ENCODE assay signal across 11 cellular contexts in the genomic region with DNA sequence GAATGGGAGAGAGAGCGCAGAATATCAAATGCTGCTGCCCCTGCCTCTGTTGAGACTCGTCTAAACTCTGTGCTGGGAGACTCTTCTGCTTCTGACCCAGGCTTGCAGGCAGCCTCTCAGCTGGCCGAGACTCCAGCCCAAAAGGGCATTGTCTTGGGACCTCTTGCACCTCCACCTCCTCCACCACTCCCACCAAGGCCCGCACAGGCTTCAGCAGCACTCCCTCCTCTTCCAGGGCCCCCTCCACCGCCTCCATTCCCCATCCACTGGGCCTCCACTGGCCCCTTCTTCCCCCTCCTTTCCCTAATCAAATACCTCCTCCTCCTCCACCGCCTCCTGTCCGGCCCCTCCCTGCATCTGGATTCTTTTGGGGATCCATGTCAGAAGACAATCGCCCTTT. TPM values are rescaled to one million over a fixed set of nuclear protein-coding genes. Genes with fewer than 3 reads are reported as not detected.
"Had no signal": no experiment of that assay in that cellular context is flagged by ENCODE, and none has a peak within 500 bp of the region (broad histone marks: within the 10 kb centered on the region; RNA-seq: fewer than 3 reads in every experiment).

No MANE protein-coding gene starts in this region.

- H3K36me3 ChIP-seq: HAP-1 had no signal

- H3K9ac ChIP-seq: GM23248 had no signal

- H3K9me3 Mint-ChIP-seq: HFFc6, IgD-negative memory B cell had no signal

- FAIRE-seq: HepG2 had no signal

- H3K27ac ChIP-seq: GM23248, HL-60 had no signal

- H3K27ac Mint-ChIP-seq: HFFc6, IgD-negative memory B cell had no signal

- ATAC-seq: HCT116, HepG2 had no signal

- H3K4me1 ChIP-seq: HAP-1 had no signal

- DNase-seq: GM23248, H7, HFFc6, KBM-7 had no signal

- H3K4me3 ChIP-seq: GM23248, HAP-1 had no signal

- H2AFZ ChIP-seq: GM23248 had no signal

- H3K9me3 ChIP-seq: HAP-1 had no signal

- H3K4me1 Mint-ChIP-seq: IgD-negative memory B cell had no signal

- H3K4me3 Mint-ChIP-seq: HFFc6, IgD-negative memory B cell had no signal

- H3K36me3 Mint-ChIP-seq: IgD-negative memory B cell had no signal

RNA-seq across cellular contexts. Expression of a gene that starts 31.3 kb away (rescaled TPM):
- total RNA-seq: GM23248, H4, HepG2, HT1080 had no signal
- polyA plus RNA-seq: GM23248, HepG2, IgD-negative memory B cell had no signal
